ENCODE assay signal across 1 cellular context in genomic region chr13:110455941-110456340, GRCh38.
TF ChIP-seq lines count a peak whose summit lies in the region.

No MANE protein-coding gene starts in this region.

TF ChIP-seq in HepG2, 621 proteins besides CTCF, POLR2A, EP300 and RAD21 (continued from another document and continues in another):
- TF ChIP-seq ZBTB44 (CRISPR knock-in tag; IDR thresholded peaks at IDR 0.05) (no peak), ZNF841 (CRISPR knock-in tag; IDR thresholded peaks at IDR 0.05; ENCODE audit: borderline replicate concordance) (no peak), ZNF660 (CRISPR knock-in tag; IDR thresholded peaks at IDR 0.05; ENCODE audit: borderline replicate concordance, low read depth) (no peak), GABPA (IDR thresholded peaks at IDR 0.05; ENCODE audit: low read depth, low read length) (no peak), GABPA (CRISPR knock-in tag; IDR thresholded peaks at IDR 0.05; ENCODE audit: low read depth) (no peak), TRAFD1 (CRISPR knock-in tag; IDR thresholded peaks at IDR 0.05; ENCODE audit: borderline replicate concordance) (no peak), ZKSCAN5 (CRISPR knock-in tag; IDR thresholded peaks at IDR 0.05) (no peak), ZBTB39 (CRISPR knock-in tag; IDR thresholded peaks at IDR 0.05) (no peak), ATF1 (CRISPR knock-in tag; IDR thresholded peaks at IDR 0.05) (no peak), HMGXB4 (CRISPR knock-in tag; IDR thresholded peaks at IDR 0.05; ENCODE audit: borderline replicate concordance in 1 of 2, low read depth in 1 of 2) (peak in 1 of 2 experiments; percentile 51; a peak in 2 of 4 replicates), THAP9 (CRISPR knock-in tag; IDR thresholded peaks at IDR 0.05; ENCODE audit: borderline replicate concordance) (no peak), ZNF780A (CRISPR knock-in tag; IDR thresholded peaks at IDR 0.05) (no peak), MAF1 (CRISPR knock-in tag; IDR thresholded peaks at IDR 0.05; ENCODE audit: borderline replicate concordance) (no peak), TGIF2 (CRISPR knock-in tag; IDR thresholded peaks at IDR 0.05) (peak; percentile 81), TBP (CRISPR knock-in tag; IDR thresholded peaks at IDR 0.05) (no peak), DNMT1 (CRISPR knock-in tag; IDR thresholded peaks at IDR 0.05) (no peak), SYNCRIP (IDR thresholded peaks at IDR 0.05; ENCODE audit: insufficient read depth, low read depth, low read length) (no peak), ZHX2 (IDR thresholded peaks at IDR 0.05; ENCODE audit: low read depth) (no peak), ZHX2 (CRISPR knock-in tag; IDR thresholded peaks at IDR 0.05; ENCODE audit: borderline replicate concordance) (no peak), ZNF749 (CRISPR knock-in tag; IDR thresholded peaks at IDR 0.05; ENCODE audit: borderline replicate concordance) (no peak), CEBPG (CRISPR knock-in tag; IDR thresholded peaks at IDR 0.05) (peak; percentile 37; the same call in 1 of the 2 replicates), CENPBD1 (CRISPR knock-in tag; IDR thresholded peaks at IDR 0.05; ENCODE audit: borderline replicate concordance, low read depth) (no peak), UBTF (CRISPR knock-in tag; IDR thresholded peaks at IDR 0.05) (no peak), ZSCAN21 (CRISPR knock-in tag; IDR thresholded peaks at IDR 0.05; ENCODE audit: borderline replicate concordance) (no peak; the same call in 1 of the 2 replicates), ZBTB49 (CRISPR knock-in tag; IDR thresholded peaks at IDR 0.05; ENCODE audit: borderline replicate concordance) (no peak), BRD4 (CRISPR knock-in tag; IDR thresholded peaks at IDR 0.05) (no peak), KDM2A (CRISPR knock-in tag; IDR thresholded peaks at IDR 0.05; ENCODE audit: borderline replicate concordance, low read depth) (peak; percentile 86), NFE2 (CRISPR knock-in tag; IDR thresholded peaks at IDR 0.05) (peak; percentile 94; the same call in 1 of the 2 replicates), ATAD3A (CRISPR knock-in tag; IDR thresholded peaks at IDR 0.05) (no peak)
